In the genomic region with DNA sequence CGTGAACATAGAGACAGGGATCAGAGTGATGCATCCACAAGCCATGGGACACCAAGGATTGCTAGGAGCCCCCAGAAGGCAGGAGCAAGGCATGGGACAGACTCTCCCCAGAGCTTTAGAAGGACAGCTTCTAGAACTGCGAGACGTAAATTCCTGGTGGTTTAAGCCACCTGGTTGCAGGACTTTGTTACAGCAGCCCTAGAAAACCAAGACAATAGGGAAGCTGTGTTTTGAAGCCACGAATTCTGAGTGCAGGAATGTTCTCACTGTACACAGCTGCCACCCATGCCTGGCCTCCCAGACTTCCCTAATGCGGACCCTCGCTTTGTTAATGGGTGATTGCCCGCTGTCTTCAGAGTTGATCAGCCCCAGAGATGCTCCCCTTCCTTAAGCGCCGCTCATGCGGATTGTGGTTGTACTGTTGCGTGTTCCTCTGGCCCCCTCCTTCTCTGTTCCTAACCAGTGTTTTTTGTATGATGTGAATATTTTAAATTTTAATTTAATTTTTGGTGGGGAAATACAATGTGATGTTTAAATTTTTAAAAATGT, we compare ENCODE assay signal across 1 cellular context.
TF ChIP-seq lines count a peak whose summit lies in the region.

No MANE protein-coding gene starts in this region.

TF ChIP-seq in WTC11, 78 proteins besides CTCF, POLR2A, EP300 and RAD21:
- no peak for TF ChIP-seq ARID4B (CRISPR knock-in tag; IDR thresholded peaks at IDR 0.05; ENCODE audit: borderline replicate concordance)
- no peak for TF ChIP-seq ZNF317 (CRISPR knock-in tag; IDR thresholded peaks at IDR 0.05; ENCODE audit: borderline replicate concordance, low read depth)
- no peak for TF ChIP-seq KAT7 (CRISPR knock-in tag; IDR thresholded peaks at IDR 0.05; ENCODE audit: borderline replicate concordance)
- TF ChIP-seq NFYB (CRISPR knock-in tag; conservative IDR thresholded peaks at IDR 0.05; ENCODE audit: low read depth): no peak
- TF ChIP-seq, protein P1, sequence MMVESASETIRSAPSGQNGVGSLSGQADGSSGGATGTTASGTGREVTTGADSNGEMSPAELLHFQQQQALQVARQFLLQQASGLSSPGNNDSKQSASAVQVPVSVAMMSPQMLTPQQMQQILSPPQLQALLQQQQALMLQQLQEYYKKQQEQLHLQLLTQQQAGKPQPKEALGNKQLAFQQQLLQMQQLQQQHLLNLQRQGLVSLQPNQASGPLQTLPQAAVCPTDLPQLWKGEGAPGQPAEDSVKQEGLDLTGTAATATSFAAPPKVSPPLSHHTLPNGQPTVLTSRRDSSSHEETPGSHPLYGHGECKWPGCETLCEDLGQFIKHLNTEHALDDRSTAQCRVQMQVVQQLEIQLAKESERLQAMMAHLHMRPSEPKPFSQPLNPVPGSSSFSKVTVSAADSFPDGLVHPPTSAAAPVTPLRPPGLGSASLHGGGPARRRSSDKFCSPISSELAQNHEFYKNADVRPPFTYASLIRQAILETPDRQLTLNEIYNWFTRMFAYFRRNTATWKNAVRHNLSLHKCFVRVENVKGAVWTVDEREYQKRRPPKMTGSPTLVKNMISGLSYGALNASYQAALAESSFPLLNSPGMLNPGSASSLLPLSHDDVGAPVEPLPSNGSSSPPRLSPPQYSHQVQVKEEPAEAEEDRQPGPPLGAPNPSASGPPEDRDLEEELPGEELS (CRISPR knock-in tag; IDR thresholded peaks at IDR 0.05): no peak
